8 cellular contexts compared by ENCODE assay signal in the genomic region with DNA sequence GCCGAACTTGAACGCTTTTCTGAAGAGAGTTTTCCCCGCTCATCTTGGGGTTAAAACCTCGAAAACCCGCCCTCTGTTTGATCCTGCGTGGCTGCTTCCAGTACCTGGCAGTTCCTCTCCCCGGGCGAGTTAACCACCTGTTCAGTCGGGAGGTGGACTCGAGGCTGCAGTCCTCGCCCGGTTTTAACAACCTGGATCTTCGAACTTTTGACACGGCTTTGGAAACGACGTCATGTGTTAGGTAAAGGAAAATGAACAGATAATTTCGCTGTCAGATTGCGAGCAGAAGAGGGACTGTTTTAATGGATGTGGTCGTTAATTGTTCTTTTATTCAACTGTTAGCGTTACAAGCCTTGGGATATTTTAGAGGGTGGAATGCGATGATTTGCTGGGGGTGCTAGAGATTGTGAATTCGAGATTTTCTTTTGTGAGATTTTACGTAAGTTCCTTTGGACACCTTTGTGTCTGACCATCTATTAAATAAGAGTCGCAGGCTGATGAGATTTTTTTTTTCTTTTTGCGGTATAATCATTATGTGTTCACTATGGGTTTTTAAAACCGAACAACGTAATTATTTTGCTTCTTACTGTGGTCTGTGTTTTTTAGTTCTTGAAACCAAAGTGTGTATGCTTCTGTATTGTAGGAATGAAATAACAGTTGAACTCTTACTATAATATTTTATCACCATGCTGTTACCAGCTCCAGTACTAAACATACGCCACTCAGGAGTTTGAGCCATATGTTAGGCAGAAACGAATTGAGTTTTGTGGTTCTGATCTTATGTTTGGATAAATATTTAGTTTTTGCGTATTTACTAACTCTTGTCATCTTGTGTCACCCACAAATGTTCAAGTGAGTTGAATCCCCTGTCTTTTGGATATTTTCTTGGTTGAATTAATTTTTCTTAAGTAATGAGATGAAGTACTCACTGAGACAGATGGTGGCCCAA. TPM values are rescaled to one million over a fixed set of nuclear protein-coding genes. Genes with fewer than 3 reads are reported as not detected.
DNase-seq lines count a peak whose midpoint lies in the region; ATAC-seq, FAIRE-seq and TF ChIP-seq lines count a peak whose summit lies in the region.

No MANE protein-coding gene starts in this region.

- H3K36me3 ChIP-seq in SJSA1 (peaks cover 8% of the 10 kb centered on the region), endothelial cell of umbilical vein (ENCODE audit: control insufficient read depth in 2 of 2, extremely low read depth in 1 of 2, insufficient read depth in 2 of 2, low read length in 2 of 2) (no peaks in the 10 kb centered on the region)

- TF ChIP-seq POLR2A in endothelial cell of umbilical vein (IDR thresholded peaks at IDR 0.05; ENCODE audit: low read depth, low read length): no peak

- dilution Hi-C loops in endothelial cell of umbilical vein (cut with MboI; ENCODE audit: extremely low pct_ligation_motif_present, low sequenced_read_pairs): no loop called here

- peaks cover 10 to 17% of the 10 kb centered on the region in 2 donors for H3K36me3 Mint-ChIP-seq in naive B cell

- H2AFZ ChIP-seq in endothelial cell of umbilical vein (ENCODE audit: low read depth, low read length): peak overlapping the region; percentile 95

- H3K4me3 ChIP-seq in GM12865 (ENCODE audit: low read depth, low read length) (peak overlapping the region; percentile 97), SJSA1 (peak overlapping the region; percentile 97), endothelial cell of umbilical vein (replicated peaks in 1 of 3; ENCODE audit: insufficient read depth in 1 of 3, low read depth in 1 of 3, low read length in 3 of 3) (peak overlapping the region; percentile 60 to 93 (median 86))

- H3K4me1 Mint-ChIP-seq in naive B cell: peaks cover 31 to 43% (median 42%) of the 10 kb centered on the region in 3 donors

- H3K27me3 Mint-ChIP-seq in naive B cell: peaks cover 1 to 2% (median 1%) of the 10 kb centered on the region in 3 donors

- peaks cover 9 to 23% (median 11%) of the 10 kb centered on the region in 7 donors for H3K9me3 Mint-ChIP-seq in naive B cell

- no peaks in the 10 kb centered on the region for H3K9me3 ChIP-seq in SJSA1 (replicated peaks)
- no peaks in the 10 kb centered on the region for H3K9me3 ChIP-seq in endothelial cell of umbilical vein (replicated peaks; ENCODE audit: control insufficient read depth, insufficient read depth, low read length)

- H3K27ac ChIP-seq in SJSA1 (peak overlapping the region; percentile 94), endothelial cell of umbilical vein (ENCODE audit: insufficient read depth, low read depth, low read length) (peak overlapping the region; percentile 87)

- TF ChIP-seq CTCF in GM12865 (IDR thresholded peaks at IDR 0.05; ENCODE audit: insufficient read depth, low read depth, low read length, missing control alignments) (no peak), endothelial cell of umbilical vein (IDR thresholded peaks at IDR 0.05; ENCODE audit: extremely low read depth in 1 of 2, insufficient read depth in 1 of 2, low read depth in 1 of 2, low read length in 2 of 2) (no peak)

- TSS peak; percentile 54 for BruUV-seq in endothelial cell of umbilical vein (replicated peaks; lab: Mats Ljungman, UMichigan)

- peak overlapping the region; percentile 93 to 99 (median 96) for H3K4me3 Mint-ChIP-seq in naive B cell

- DNase-seq in GM12865 (ENCODE audit: low read depth) (peak; percentile 24), SJSA1 (ENCODE audit: low read depth in 1 of 2, low spot score in 2 of 2) (peak in 1 of 2 experiments; percentile 54), endothelial cell of umbilical vein (ENCODE audit: low read depth, low spot score) (peak; percentile 70), naive B cell (no peak), NCI-H2227 (lab: John Stamatoyannopoulos, UW; ENCODE audit: unreplicated experiment) (no peak), NCI-H2029 treated with DMSO at 0.1 percent for 48 hours (lab: John Stamatoyannopoulos, UW) (no peak)

- H3K4me1 ChIP-seq in SJSA1 (replicated peaks) (peaks cover 17% of the 10 kb centered on the region), endothelial cell of umbilical vein (ENCODE audit: control insufficient read depth, extremely low read depth, insufficient read depth, low read length) (peaks cover 19% of the 10 kb centered on the region)

- CTCF ChIA-PET in endothelial cell of umbilical vein (lab: Charles Lee): interaction anchor here (1.2 to 1.5 kb wide), 4 partner anchors 85 to 397 kb away, joined by 3 to 5 read pairs (median 4); no protein-coding TSS in a partner anchor

- intact Hi-C loops in endothelial cell of umbilical vein (cut with micrococcal nuclease): loop anchor here (1.0 to 5.0 kb wide), 4 partner anchors 121 to 610 kb away; partner anchors contain the start of gene RCBTB1

- peak overlapping the region; percentile 85 for H3K4me2 ChIP-seq in endothelial cell of umbilical vein (ENCODE audit: insufficient read depth, low read length)

- H3K9ac ChIP-seq in endothelial cell of umbilical vein (replicated peaks; ENCODE audit: extremely low read depth, insufficient read depth, low read length): peak overlapping the region; percentile 95

- POLR2A ChIA-PET in endothelial cell of umbilical vein (lab: Charles Lee): interaction anchor here (0.5 to 0.7 kb wide), 2 partner anchors 9 to 208 kb away, joined by 3 to 5 read pairs; no protein-coding TSS in a partner anchor

- H3K27me3 ChIP-seq in SJSA1 (replicated peaks) (no peaks in the 10 kb centered on the region), endothelial cell of umbilical vein (ENCODE audit: control insufficient read depth in 2 of 2, insufficient read depth in 2 of 2, low read length in 2 of 2) (no peaks in the 10 kb centered on the region)

- H4K20me1 ChIP-seq in endothelial cell of umbilical vein (replicated peaks; ENCODE audit: control insufficient read depth, extremely low read depth, insufficient read depth, low read length): no peaks in the 10 kb centered on the region

- H3K79me2 ChIP-seq in endothelial cell of umbilical vein (ENCODE audit: control insufficient read depth, insufficient read depth, low read length): peaks cover 35% of the 10 kb centered on the region

- H3K27ac Mint-ChIP-seq in naive B cell: peak overlapping the region; percentile 72 to 97 (median 93)

- ATAC-seq in HG03175 (IDR thresholded peaks at IDR 0.05; ENCODE audit: unreplicated experiment) (peak; percentile 6), naive B cell (ENCODE audit: low read depth in 2 of 2) (no peak)

- no peaks in the 10 kb centered on the region for H3K9me1 ChIP-seq in endothelial cell of umbilical vein (replicated peaks; ENCODE audit: control insufficient read depth, extremely low read depth, insufficient read depth, low read length)

- FAIRE-seq in A204.1 (lab: Jason Lieb, UNC) (peak; percentile 81), endothelial cell of umbilical vein (lab: Jason Lieb, UNC) (peak; percentile 42)

TF ChIP-seq in endothelial cell of umbilical vein, 7 proteins besides CTCF, POLR2A, EP300 and RAD21:
- no peak for TF ChIP-seq POLR2AphosphoS5 (IDR thresholded peaks at IDR 0.05; ENCODE audit: insufficient read depth, low read depth, low read length)

RNA-seq across cellular contexts. Expression of gene FNDC3A, which starts 1.2 kb away (rescaled TPM):
- 24.3 and 51.3 TPM in 2 replicates for total RNA-seq in SJSA1 (2014; rRNA removed; shearing (Covaris generic))
- 50.8 and 51.2 TPM in 2 replicates for total RNA-seq in endothelial cell of umbilical vein
- polyA plus RNA-seq in endothelial cell of umbilical vein: 25.8 and 26.3 TPM in 2 replicates
- polyA plus RNA-seq in endothelial cell of umbilical vein (2011; cell fraction: cytosol; rRNA removed): 21.2 and 24.2 TPM in 2 replicates
- polyA plus RNA-seq in endothelial cell of umbilical vein (2011; cell fraction: nucleus; rRNA removed): 72.6 and 79.9 TPM in 2 replicates
- polyA plus RNA-seq in endothelial cell of umbilical vein (2012): 34.2 and 34.6 TPM in 2 replicates
- polyA minus RNA-seq in endothelial cell of umbilical vein: 105 and 108 TPM in 2 replicates
- 41.0 TPM for polyA minus RNA-seq in endothelial cell of umbilical vein (2011; cell fraction: cytosol; rRNA and poly(A)+ RNA removed)
- 84.5 and 122 TPM in 2 replicates for polyA minus RNA-seq in endothelial cell of umbilical vein (2011; cell fraction: nucleus; rRNA and poly(A)+ RNA removed)
- 1 to 10 TPM; 6.8 to 9.8 (median 8.0) TPM for polyA plus RNA-seq in naive B cell (ENCODE audit: low read depth in 6 of 6)

Comparison
In these comparisons a context has a peak if more than half of its experiments do, and no peak if none do; other contexts are left out.
1. DNase-seq: peak in GM12865 (single experiment) and endothelial cell of umbilical vein (single experiment); none in naive B cell (single experiment), NCI-H2227 (single experiment) and NCI-H2029 treated with DMSO at 0.1 percent for 48 hours (single experiment).
2. Peak in every context shown above with its lines, with median percentiles within 50 percentile points of each other: H3K4me3 ChIP-seq.